In genomic region chr11:33177676-33178336, GRCh38 we compare ENCODE assay signal across 16 cellular contexts.
"Had no signal": no experiment of that assay in that cellular context is flagged by ENCODE, and none has a peak within 500 bp of the region (broad histone marks: within the 10 kb centered on the region; RNA-seq: fewer than 3 reads in every experiment).

No MANE protein-coding gene starts in this region.

- DNase-seq: activated naive CD4-positive, alpha-beta T cell treated with anti-CD3 and anti-CD28 coated beads for 36 hours; activated naive CD8-positive, alpha-beta T cell treated with anti-CD3 and anti-CD28 coated beads, Interleukin-2, amount 50 U/mL, for 24 hours; activated T-cell treated with anti-CD3 and anti-CD28 coated beads, Interleukin-2, amount 50 U/mL, for 1 hour; esophagus squamous epithelium; foreskin fibroblast; ovary; stimulated activated CD4-positive, alpha-beta T cell treated with anti-CD3 and anti-CD28 coated beads, Interleukin-1b, Interleukin-23, amount 100 ng/mL, for 48 hours; stimulated activated naive CD8-positive, alpha-beta T cell treated with anti-CD3 and anti-CD28 coated beads, Interleukin-15, amount 100 ng/mL, for 72 hours; SW 1271 had no signal

- H3K27me3 ChIP-seq: cardiac muscle cell, esophagus squamous epithelium, neural progenitor cell, ovary had no signal

- ATAC-seq: activated naive CD8-positive, alpha-beta T cell treated with anti-CD3 and anti-CD28 coated beads, Interleukin-2, amount 50 U/mL, for 24 hours; left lobe of liver; sciatic nerve; stimulated activated naive CD8-positive, alpha-beta T cell treated with anti-CD3 and anti-CD28 coated beads, Interleukin-15, amount 100 ng/mL, for 72 hours had no signal

- H3K4me1 ChIP-seq: esophagus squamous epithelium had no signal

- H3K27ac Mint-ChIP-seq: activated naive CD4-positive, alpha-beta T cell treated with anti-CD3 and anti-CD28 coated beads for 36 hours; activated naive CD8-positive, alpha-beta T cell treated with anti-CD3 and anti-CD28 coated beads, Interleukin-2, amount 50 U/mL, for 24 hours; activated T-helper 2 cell treated with anti-CD3 and anti-CD28 coated beads, Interferon-gamma antibody, Interleukin-2, Interleukin-4, amounts not matched to agents 10 μg/mL and 5 μg/mL and 100 μg/mL, durations not matched to agents 14 hours and 24 hours and 36 hours; neural progenitor cell; stimulated activated naive CD8-positive, alpha-beta T cell treated with anti-CD3 and anti-CD28 coated beads, Interleukin-15, amount 100 ng/mL, for 72 hours; T-helper 2 cell treated with Interferon-gamma antibody and Interleukin-4, amounts not matched to agents 5 μg/mL and 100 μg/mL, for 36 hours had no signal

- H3K27me3 Mint-ChIP-seq: activated naive CD8-positive, alpha-beta T cell treated with anti-CD3 and anti-CD28 coated beads, Interleukin-2, amount 50 U/mL, for 24 hours; stimulated activated naive CD8-positive, alpha-beta T cell treated with anti-CD3 and anti-CD28 coated beads, Interleukin-15, amount 100 ng/mL, for 72 hours had no signal

- H3K36me3 ChIP-seq: cardiac muscle cell, esophagus squamous epithelium, neural progenitor cell, ovary, thoracic aorta had no signal

- H3K27ac ChIP-seq: cardiac muscle cell, esophagus squamous epithelium, neural progenitor cell, ovary, thoracic aorta had no signal

- H3K9me3 ChIP-seq: esophagus squamous epithelium, ovary, thoracic aorta had no signal

- H3K4me3 Mint-ChIP-seq: activated naive CD4-positive, alpha-beta T cell treated with anti-CD3 and anti-CD28 coated beads for 36 hours; activated naive CD8-positive, alpha-beta T cell treated with anti-CD3 and anti-CD28 coated beads, Interleukin-2, amount 50 U/mL, for 24 hours; neural progenitor cell; stimulated activated naive CD8-positive, alpha-beta T cell treated with anti-CD3 and anti-CD28 coated beads, Interleukin-15, amount 100 ng/mL, for 72 hours; T-helper 2 cell treated with Interferon-gamma antibody and Interleukin-4, amounts not matched to agents 5 μg/mL and 100 μg/mL, for 36 hours had no signal

- H3K4me1 Mint-ChIP-seq: neural progenitor cell had no signal

- H3K4me3 ChIP-seq: cardiac muscle cell, esophagus squamous epithelium, neural progenitor cell, ovary, thoracic aorta had no signal

- H3K9ac ChIP-seq: neural progenitor cell had no signal

- H3K9me3 Mint-ChIP-seq: activated naive CD4-positive, alpha-beta T cell treated with anti-CD3 and anti-CD28 coated beads for 36 hours; neural progenitor cell had no signal
